In the genomic region with DNA sequence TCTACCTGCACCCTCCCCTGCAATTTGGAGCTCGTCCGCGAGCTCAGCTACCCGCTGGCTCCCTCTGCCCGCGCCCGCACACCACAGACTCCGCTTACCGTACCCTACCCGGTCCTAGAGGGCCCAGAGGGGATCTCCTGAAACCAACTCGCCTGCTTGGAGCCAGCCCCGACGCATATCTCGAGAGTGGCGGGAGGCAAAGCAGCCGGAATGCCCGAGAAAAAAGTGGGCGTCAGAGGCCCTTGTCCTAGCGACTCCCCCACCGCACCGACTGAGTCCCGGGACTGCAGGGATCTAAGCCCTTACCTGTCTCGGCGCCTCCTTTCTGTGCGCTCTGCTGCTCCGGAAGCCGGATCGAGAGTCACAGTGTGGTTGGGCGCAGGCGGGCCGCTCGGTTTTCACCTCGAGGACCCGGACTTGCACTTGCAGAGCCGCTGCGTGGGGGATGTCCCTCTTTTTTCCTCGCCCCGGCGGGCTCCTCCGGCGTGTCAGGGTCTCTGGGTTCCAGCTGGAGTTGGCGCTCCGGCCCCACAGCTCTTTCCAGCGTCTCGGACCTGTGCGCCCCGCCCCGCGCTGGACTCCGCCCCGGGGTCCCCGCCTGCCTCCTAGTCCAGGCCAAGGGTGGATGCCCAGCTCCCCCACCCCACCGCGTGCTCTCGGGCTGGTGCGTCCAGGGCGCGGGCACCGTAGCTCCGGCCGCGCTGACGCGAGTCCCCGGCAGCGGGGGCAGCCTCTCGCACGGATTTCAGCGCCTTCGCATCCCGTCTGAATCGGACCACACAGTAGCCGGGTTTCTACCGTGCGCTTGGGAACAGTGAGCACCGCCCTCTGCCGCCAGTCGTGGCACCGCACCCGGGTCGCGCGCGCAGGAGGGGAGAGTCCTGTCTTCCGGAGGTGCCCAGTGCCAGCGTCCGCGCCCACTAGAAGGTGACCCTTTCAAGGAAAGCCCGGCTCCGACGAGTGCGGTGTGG, we compare ENCODE assay signal across 1 cellular context.
TF ChIP-seq lines count a peak whose summit lies in the region.

A gene (minus strand): TSS at position 767 of the 971 bp plus-strand sequence. CDS start 2,585 bp downstream, outside the sequence.

TF ChIP-seq in WTC11, 78 proteins besides CTCF, POLR2A, EP300 and RAD21 (continued from another document and continues in another):
- TF ChIP-seq NFATC4 (CRISPR knock-in tag; IDR thresholded peaks at IDR 0.05) (no peak), NR3C1 (CRISPR knock-in tag; conservative IDR thresholded peaks at IDR 0.05; ENCODE audit: low read depth) (no peak), NFYB (CRISPR knock-in tag; conservative IDR thresholded peaks at IDR 0.05; ENCODE audit: low read depth) (no peak), RORB (CRISPR knock-in tag; IDR thresholded peaks at IDR 0.05) (no peak), TEAD1 (CRISPR knock-in tag; IDR thresholded peaks at IDR 0.05) (0 out of 2 replicates have a peak, but pooled peaks have one; percentile 50), MXD4 (CRISPR knock-in tag; IDR thresholded peaks at IDR 0.05; ENCODE audit: borderline replicate concordance) (no peak), CBFB (CRISPR knock-in tag; IDR thresholded peaks at IDR 0.05; ENCODE audit: low read depth) (no peak), ZNF138 (CRISPR knock-in tag; conservative IDR thresholded peaks at IDR 0.05) (0 out of 2 replicates have a peak, but pooled peaks have one; percentile 52), NR2C2 (CRISPR knock-in tag; IDR thresholded peaks at IDR 0.05) (0 out of 2 replicates have a peak, but pooled peaks have one; percentile 49), ZNF219 (CRISPR knock-in tag; IDR thresholded peaks at IDR 0.05; ENCODE audit: borderline replicate concordance) (no peak), TCF7 (CRISPR knock-in tag; IDR thresholded peaks at IDR 0.05; ENCODE audit: low read depth) (no peak), JAZF1 (CRISPR knock-in tag; IDR thresholded peaks at IDR 0.05) (no peak), ZNF263 (CRISPR knock-in tag; IDR thresholded peaks at IDR 0.05; ENCODE audit: low read depth) (no peak), IRF2 (CRISPR knock-in tag; IDR thresholded peaks at IDR 0.05; ENCODE audit: borderline replicate concordance, low read depth) (no peak), RELA (CRISPR knock-in tag; IDR thresholded peaks at IDR 0.05; ENCODE audit: borderline replicate concordance) (no peak)
- TF ChIP-seq, protein P1, sequence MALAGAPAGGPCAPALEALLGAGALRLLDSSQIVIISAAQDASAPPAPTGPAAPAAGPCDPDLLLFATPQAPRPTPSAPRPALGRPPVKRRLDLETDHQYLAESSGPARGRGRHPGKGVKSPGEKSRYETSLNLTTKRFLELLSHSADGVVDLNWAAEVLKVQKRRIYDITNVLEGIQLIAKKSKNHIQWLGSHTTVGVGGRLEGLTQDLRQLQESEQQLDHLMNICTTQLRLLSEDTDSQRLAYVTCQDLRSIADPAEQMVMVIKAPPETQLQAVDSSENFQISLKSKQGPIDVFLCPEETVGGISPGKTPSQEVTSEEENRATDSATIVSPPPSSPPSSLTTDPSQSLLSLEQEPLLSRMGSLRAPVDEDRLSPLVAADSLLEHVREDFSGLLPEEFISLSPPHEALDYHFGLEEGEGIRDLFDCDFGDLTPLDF (CRISPR knock-in tag; IDR thresholded peaks at IDR 0.05), result no peak
- TF ChIP-seq, protein P2, sequence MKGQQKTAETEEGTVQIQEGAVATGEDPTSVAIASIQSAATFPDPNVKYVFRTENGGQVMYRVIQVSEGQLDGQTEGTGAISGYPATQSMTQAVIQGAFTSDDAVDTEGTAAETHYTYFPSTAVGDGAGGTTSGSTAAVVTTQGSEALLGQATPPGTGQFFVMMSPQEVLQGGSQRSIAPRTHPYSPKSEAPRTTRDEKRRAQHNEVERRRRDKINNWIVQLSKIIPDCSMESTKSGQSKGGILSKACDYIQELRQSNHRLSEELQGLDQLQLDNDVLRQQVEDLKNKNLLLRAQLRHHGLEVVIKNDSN (CRISPR knock-in tag; IDR thresholded peaks at IDR 0.05), result peak; percentile 26; the same call in 1 of the 2 replicates
- TF ChIP-seq, protein P3, sequence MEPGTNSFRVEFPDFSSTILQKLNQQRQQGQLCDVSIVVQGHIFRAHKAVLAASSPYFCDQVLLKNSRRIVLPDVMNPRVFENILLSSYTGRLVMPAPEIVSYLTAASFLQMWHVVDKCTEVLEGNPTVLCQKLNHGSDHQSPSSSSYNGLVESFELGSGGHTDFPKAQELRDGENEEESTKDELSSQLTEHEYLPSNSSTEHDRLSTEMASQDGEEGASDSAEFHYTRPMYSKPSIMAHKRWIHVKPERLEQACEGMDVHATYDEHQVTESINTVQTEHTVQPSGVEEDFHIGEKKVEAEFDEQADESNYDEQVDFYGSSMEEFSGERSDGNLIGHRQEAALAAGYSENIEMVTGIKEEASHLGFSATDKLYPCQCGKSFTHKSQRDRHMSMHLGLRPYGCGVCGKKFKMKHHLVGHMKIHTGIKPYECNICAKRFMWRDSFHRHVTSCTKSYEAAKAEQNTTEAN (CRISPR knock-in tag; IDR thresholded peaks at IDR 0.05), result no peak
- TF ChIP-seq, protein P4, sequence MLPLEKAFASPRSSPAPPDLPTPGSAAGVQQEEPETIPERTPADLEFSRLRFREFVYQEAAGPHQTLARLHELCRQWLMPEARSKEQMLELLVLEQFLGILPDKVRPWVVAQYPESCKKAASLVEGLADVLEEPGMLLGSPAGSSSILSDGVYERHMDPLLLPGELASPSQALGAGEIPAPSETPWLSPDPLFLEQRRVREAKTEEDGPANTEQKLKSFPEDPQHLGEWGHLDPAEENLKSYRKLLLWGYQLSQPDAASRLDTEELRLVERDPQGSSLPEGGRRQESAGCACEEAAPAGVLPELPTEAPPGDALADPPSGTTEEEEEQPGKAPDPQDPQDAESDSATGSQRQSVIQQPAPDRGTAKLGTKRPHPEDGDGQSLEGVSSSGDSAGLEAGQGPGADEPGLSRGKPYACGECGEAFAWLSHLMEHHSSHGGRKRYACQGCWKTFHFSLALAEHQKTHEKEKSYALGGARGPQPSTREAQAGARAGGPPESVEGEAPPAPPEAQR (CRISPR knock-in tag; IDR thresholded peaks at IDR 0.05), result no peak
- TF ChIP-seq, protein P5, sequence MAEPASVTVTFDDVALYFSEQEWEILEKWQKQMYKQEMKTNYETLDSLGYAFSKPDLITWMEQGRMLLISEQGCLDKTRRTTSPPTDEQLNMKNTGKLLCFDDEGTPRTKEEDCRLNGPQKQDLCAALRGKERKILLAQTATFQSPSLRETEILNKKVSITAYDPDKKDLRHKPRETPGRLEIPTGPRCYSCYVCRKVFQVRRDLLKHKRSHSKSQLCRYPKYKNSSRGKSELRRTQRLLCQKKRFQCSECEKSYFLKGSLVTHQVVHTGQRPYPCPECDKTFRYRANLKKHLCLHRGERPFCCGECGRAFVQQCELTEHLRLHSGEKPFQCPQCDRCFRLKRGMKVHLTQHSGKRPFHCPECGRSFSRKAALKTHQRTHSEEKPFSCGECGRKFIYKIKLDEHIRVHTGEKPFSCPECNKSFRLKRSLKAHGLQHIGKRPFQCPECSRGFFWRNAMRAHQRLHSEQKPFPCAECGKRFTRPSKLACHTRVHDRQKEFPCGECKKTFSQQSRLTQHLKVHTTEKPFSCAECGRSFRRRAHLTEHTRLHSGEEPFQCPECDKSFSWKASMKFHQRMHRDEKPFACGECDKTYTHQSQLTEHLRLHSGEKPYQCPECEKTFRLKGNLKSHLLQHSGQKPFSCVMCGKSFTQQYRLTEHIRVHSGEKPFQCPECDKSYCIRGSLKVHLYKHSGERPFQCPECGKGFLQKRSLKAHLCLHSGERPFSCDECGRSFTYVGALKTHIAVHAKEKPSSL (CRISPR knock-in tag; conservative IDR thresholded peaks at IDR 0.05), result no peak
- TF ChIP-seq, protein P6, sequence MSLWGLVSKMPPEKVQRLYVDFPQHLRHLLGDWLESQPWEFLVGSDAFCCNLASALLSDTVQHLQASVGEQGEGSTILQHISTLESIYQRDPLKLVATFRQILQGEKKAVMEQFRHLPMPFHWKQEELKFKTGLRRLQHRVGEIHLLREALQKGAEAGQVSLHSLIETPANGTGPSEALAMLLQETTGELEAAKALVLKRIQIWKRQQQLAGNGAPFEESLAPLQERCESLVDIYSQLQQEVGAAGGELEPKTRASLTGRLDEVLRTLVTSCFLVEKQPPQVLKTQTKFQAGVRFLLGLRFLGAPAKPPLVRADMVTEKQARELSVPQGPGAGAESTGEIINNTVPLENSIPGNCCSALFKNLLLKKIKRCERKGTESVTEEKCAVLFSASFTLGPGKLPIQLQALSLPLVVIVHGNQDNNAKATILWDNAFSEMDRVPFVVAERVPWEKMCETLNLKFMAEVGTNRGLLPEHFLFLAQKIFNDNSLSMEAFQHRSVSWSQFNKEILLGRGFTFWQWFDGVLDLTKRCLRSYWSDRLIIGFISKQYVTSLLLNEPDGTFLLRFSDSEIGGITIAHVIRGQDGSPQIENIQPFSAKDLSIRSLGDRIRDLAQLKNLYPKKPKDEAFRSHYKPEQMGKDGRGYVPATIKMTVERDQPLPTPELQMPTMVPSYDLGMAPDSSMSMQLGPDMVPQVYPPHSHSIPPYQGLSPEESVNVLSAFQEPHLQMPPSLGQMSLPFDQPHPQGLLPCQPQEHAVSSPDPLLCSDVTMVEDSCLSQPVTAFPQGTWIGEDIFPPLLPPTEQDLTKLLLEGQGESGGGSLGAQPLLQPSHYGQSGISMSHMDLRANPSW (CRISPR knock-in tag; conservative IDR thresholded peaks at IDR 0.05; ENCODE audit: low read depth), result no peak
- TF ChIP-seq, protein P7, sequence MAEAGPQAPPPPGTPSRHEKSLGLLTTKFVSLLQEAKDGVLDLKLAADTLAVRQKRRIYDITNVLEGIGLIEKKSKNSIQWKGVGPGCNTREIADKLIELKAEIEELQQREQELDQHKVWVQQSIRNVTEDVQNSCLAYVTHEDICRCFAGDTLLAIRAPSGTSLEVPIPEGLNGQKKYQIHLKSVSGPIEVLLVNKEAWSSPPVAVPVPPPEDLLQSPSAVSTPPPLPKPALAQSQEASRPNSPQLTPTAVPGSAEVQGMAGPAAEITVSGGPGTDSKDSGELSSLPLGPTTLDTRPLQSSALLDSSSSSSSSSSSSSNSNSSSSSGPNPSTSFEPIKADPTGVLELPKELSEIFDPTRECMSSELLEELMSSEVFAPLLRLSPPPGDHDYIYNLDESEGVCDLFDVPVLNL (CRISPR knock-in tag; IDR thresholded peaks at IDR 0.05; ENCODE audit: borderline replicate concordance, low read depth), result no peak
- TF ChIP-seq, protein P8, sequence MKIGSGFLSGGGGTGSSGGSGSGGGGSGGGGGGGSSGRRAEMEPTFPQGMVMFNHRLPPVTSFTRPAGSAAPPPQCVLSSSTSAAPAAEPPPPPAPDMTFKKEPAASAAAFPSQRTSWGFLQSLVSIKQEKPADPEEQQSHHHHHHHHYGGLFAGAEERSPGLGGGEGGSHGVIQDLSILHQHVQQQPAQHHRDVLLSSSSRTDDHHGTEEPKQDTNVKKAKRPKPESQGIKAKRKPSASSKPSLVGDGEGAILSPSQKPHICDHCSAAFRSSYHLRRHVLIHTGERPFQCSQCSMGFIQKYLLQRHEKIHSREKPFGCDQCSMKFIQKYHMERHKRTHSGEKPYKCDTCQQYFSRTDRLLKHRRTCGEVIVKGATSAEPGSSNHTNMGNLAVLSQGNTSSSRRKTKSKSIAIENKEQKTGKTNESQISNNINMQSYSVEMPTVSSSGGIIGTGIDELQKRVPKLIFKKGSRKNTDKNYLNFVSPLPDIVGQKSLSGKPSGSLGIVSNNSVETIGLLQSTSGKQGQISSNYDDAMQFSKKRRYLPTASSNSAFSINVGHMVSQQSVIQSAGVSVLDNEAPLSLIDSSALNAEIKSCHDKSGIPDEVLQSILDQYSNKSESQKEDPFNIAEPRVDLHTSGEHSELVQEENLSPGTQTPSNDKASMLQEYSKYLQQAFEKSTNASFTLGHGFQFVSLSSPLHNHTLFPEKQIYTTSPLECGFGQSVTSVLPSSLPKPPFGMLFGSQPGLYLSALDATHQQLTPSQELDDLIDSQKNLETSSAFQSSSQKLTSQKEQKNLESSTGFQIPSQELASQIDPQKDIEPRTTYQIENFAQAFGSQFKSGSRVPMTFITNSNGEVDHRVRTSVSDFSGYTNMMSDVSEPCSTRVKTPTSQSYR (CRISPR knock-in tag; IDR thresholded peaks at IDR 0.05), result 0 out of 2 replicates have a peak, but pooled peaks have one; percentile 66
- TF ChIP-seq, protein P9, sequence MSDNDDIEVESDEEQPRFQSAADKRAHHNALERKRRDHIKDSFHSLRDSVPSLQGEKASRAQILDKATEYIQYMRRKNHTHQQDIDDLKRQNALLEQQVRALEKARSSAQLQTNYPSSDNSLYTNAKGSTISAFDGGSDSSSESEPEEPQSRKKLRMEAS (CRISPR knock-in tag; IDR thresholded peaks at IDR 0.05), result peak; percentile 80; the same call in 1 of the 2 replicates
- TF ChIP-seq, protein P10, sequence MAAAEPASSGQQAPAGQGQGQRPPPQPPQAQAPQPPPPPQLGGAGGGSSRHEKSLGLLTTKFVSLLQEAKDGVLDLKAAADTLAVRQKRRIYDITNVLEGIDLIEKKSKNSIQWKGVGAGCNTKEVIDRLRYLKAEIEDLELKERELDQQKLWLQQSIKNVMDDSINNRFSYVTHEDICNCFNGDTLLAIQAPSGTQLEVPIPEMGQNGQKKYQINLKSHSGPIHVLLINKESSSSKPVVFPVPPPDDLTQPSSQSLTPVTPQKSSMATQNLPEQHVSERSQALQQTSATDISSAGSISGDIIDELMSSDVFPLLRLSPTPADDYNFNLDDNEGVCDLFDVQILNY (CRISPR knock-in tag; IDR thresholded peaks at IDR 0.05), result no peak
- TF ChIP-seq, protein P11, sequence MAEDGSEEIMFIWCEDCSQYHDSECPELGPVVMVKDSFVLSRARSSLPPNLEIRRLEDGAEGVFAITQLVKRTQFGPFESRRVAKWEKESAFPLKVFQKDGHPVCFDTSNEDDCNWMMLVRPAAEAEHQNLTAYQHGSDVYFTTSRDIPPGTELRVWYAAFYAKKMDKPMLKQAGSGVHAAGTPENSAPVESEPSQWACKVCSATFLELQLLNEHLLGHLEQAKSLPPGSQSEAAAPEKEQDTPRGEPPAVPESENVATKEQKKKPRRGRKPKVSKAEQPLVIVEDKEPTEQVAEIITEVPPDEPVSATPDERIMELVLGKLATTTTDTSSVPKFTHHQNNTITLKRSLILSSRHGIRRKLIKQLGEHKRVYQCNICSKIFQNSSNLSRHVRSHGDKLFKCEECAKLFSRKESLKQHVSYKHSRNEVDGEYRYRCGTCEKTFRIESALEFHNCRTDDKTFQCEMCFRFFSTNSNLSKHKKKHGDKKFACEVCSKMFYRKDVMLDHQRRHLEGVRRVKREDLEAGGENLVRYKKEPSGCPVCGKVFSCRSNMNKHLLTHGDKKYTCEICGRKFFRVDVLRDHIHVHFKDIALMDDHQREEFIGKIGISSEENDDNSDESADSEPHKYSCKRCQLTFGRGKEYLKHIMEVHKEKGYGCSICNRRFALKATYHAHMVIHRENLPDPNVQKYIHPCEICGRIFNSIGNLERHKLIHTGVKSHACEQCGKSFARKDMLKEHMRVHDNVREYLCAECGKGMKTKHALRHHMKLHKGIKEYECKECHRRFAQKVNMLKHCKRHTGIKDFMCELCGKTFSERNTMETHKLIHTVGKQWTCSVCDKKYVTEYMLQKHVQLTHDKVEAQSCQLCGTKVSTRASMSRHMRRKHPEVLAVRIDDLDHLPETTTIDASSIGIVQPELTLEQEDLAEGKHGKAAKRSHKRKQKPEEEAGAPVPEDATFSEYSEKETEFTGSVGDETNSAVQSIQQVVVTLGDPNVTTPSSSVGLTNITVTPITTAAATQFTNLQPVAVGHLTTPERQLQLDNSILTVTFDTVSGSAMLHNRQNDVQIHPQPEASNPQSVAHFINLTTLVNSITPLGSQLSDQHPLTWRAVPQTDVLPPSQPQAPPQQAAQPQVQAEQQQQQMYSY (CRISPR knock-in tag; IDR thresholded peaks at IDR 0.05), result peak; percentile 62
